Comparison of ENCODE assay signal across 38 cellular contexts in genomic region chr4:46765465-46765864, GRCh38.
"Had no signal": no experiment of that assay in that cellular context is flagged by ENCODE, and none has a peak within 500 bp of the region (broad histone marks: within the 10 kb centered on the region; RNA-seq: fewer than 3 reads in every experiment).

No MANE protein-coding gene starts in this region.

- H3K9me3 ChIP-seq: ascending aorta, esophagus muscularis mucosa, gastrocnemius medialis had no signal

- DNase-seq: activated CD4-positive, alpha-beta memory T cell treated with anti-CD3 and anti-CD28 coated beads for 36 hours; activated CD4-positive, alpha-beta T cell treated with anti-CD3 and anti-CD28 coated beads for 36 hours; activated CD4-positive, alpha-beta T cell treated with anti-CD3 and anti-CD28 coated beads, Interleukin-2, amount 10 ng/mL, durations not matched to agents 24 days and 14 days; activated CD4-positive, CD25-positive, alpha-beta regulatory T cell; activated CD4-positive, CD25-positive, alpha-beta regulatory T cell treated with anti-CD3 and anti-CD28 coated beads, Interleukin-2, amount 50 U/mL, for 72 hours; activated CD8-positive, alpha-beta memory T cell treated with anti-CD3 and anti-CD28 coated beads, Interleukin-2, amount 10 ng/mL, durations not matched to agents 7 days and 5 days; activated CD8-positive, alpha-beta memory T cell treated with anti-CD3 and anti-CD28 coated beads, Interleukin-2, amount 50 U/mL, for 4 hours; activated CD8-positive, alpha-beta T cell treated with anti-CD3 and anti-CD28 coated beads, Interleukin-2, amount 10 ng/mL, durations not matched to agents 7 days and 5 days; activated effector memory CD4-positive, alpha-beta T cell treated with anti-CD3 and anti-CD28 coated beads, Interleukin-2, amount 50 U/mL, for 16 hours; activated naive CD4-positive, alpha-beta T cell treated with anti-CD3 and anti-CD28 coated beads for 36 hours; activated naive CD8-positive, alpha-beta T cell treated with anti-CD3 and anti-CD28 coated beads for 36 hours; activated naive CD8-positive, alpha-beta T cell treated with anti-CD3 and anti-CD28 coated beads, Interleukin-2, amount 50 U/mL, for 24 hours; activated T-cell treated with anti-CD3 and anti-CD28 coated beads, Interleukin-2, amount 50 U/mL, for 1 hour; activated T-cell treated with anti-CD3 and anti-CD28 coated beads, Interleukin-2, amount 50 U/mL, for 48 hours; adrenal gland; central memory CD4-positive, alpha-beta T cell; cortex of kidney; dermis blood vessel endothelial cell; effector CD4-positive, alpha-beta T cell; effector memory CD8-positive, alpha-beta T cell; erythroblast; foreskin keratinocyte; gastrocnemius medialis; glutamatergic neuron; SW 1271; T-cell; T-helper 17 cell; T1000 had no signal

- H3K36me3 ChIP-seq: adrenal gland, ascending aorta, breast epithelium, cardiac muscle cell, esophagus muscularis mucosa, gastrocnemius medialis had no signal

- H3K27ac ChIP-seq: adrenal gland, ascending aorta, breast epithelium, cardiac muscle cell, esophagus muscularis mucosa, foreskin keratinocyte, gastrocnemius medialis had no signal

- H3K4me3 ChIP-seq: adrenal gland, ascending aorta, breast epithelium, cardiac muscle cell, esophagus muscularis mucosa, gastrocnemius medialis had no signal

- H3K4me3 Mint-ChIP-seq: activated CD4-positive, alpha-beta memory T cell treated with anti-CD3 and anti-CD28 coated beads for 36 hours; activated CD4-positive, alpha-beta T cell treated with anti-CD3 and anti-CD28 coated beads for 36 hours; activated CD4-positive, alpha-beta T cell treated with anti-CD3 and anti-CD28 coated beads, Interleukin-2, amount 10 ng/mL, durations not matched to agents 24 days and 14 days; activated CD8-positive, alpha-beta memory T cell treated with anti-CD3 and anti-CD28 coated beads, Interleukin-2, amount 10 ng/mL, durations not matched to agents 7 days and 5 days; activated CD8-positive, alpha-beta T cell treated with anti-CD3 and anti-CD28 coated beads, Interleukin-2, amount 10 ng/mL, durations not matched to agents 7 days and 5 days; activated naive CD4-positive, alpha-beta T cell treated with anti-CD3 and anti-CD28 coated beads for 36 hours; activated naive CD4-positive, alpha-beta T cell treated with anti-CD3 and anti-CD28 coated beads, Interleukin-2, amount 50 U/mL, for 24 hours; activated naive CD8-positive, alpha-beta T cell treated with anti-CD3 and anti-CD28 coated beads for 36 hours; activated naive CD8-positive, alpha-beta T cell treated with anti-CD3 and anti-CD28 coated beads, Interleukin-2, amount 50 U/mL, for 24 hours; activated T-helper 1 cell treated with anti-CD3 and anti-CD28 coated beads, Interleukin-12 subunit alpha, Interleukin-12 subunit beta, Interleukin-2, Interleukin-4 antibody, amounts not matched to agents 30 ng/mL and 10 ng/mL and 1 ng/mL, durations not matched to agents 14 hours and 24 hours and 36 hours; brain; effector memory CD8-positive, alpha-beta T cell; T-cell; T-helper 17 cell; T-helper 2 cell treated with Interferon-gamma antibody and Interleukin-4, amounts not matched to agents 5 μg/mL and 100 μg/mL, for 36 hours had no signal

- ATAC-seq: activated CD4-positive, alpha-beta T cell treated with anti-CD3 and anti-CD28 coated beads for 36 hours; activated CD8-positive, alpha-beta memory T cell treated with anti-CD3 and anti-CD28 coated beads, Interleukin-2, amount 10 ng/mL, durations not matched to agents 7 days and 5 days; activated CD8-positive, alpha-beta T cell treated with anti-CD3 and anti-CD28 coated beads, Interleukin-2, amount 10 ng/mL, durations not matched to agents 7 days and 5 days; activated naive CD8-positive, alpha-beta T cell treated with anti-CD3 and anti-CD28 coated beads, Interleukin-2, amount 50 U/mL, for 24 hours; effector memory CD8-positive, alpha-beta T cell; foreskin keratinocyte; gastrocnemius medialis; T-cell; T-helper 17 cell had no signal

- H3K4me1 ChIP-seq: adrenal gland, ascending aorta, breast epithelium, esophagus muscularis mucosa, foreskin keratinocyte, gastrocnemius medialis had no signal

- H3K27me3 ChIP-seq: adrenal gland, ascending aorta, breast epithelium, cardiac muscle cell, esophagus muscularis mucosa, foreskin keratinocyte, gastrocnemius medialis had no signal

- H3K9me3 Mint-ChIP-seq: activated CD4-positive, alpha-beta T cell treated with anti-CD3 and anti-CD28 coated beads, Interleukin-2, amount 10 ng/mL, durations not matched to agents 24 days and 14 days; activated naive CD4-positive, alpha-beta T cell treated with anti-CD3 and anti-CD28 coated beads for 36 hours; activated naive CD8-positive, alpha-beta T cell treated with anti-CD3 and anti-CD28 coated beads for 36 hours; activated naive CD8-positive, alpha-beta T cell treated with anti-CD3 and anti-CD28 coated beads, Interleukin-2, amount 50 U/mL, for 24 hours had no signal

- H3K27ac Mint-ChIP-seq: activated CD4-positive, alpha-beta memory T cell treated with anti-CD3 and anti-CD28 coated beads for 36 hours; activated CD4-positive, alpha-beta T cell treated with anti-CD3 and anti-CD28 coated beads for 36 hours; activated CD4-positive, alpha-beta T cell treated with anti-CD3 and anti-CD28 coated beads, Interleukin-2, amount 10 ng/mL, durations not matched to agents 24 days and 14 days; activated CD8-positive, alpha-beta memory T cell treated with anti-CD3 and anti-CD28 coated beads, Interleukin-2, amount 10 ng/mL, durations not matched to agents 7 days and 5 days; activated CD8-positive, alpha-beta T cell treated with anti-CD3 and anti-CD28 coated beads, Interleukin-2, amount 10 ng/mL, durations not matched to agents 7 days and 5 days; activated naive CD4-positive, alpha-beta T cell treated with anti-CD3 and anti-CD28 coated beads for 36 hours; activated naive CD4-positive, alpha-beta T cell treated with anti-CD3 and anti-CD28 coated beads, Interleukin-2, amount 50 U/mL, for 24 hours; activated naive CD8-positive, alpha-beta T cell treated with anti-CD3 and anti-CD28 coated beads for 36 hours; activated naive CD8-positive, alpha-beta T cell treated with anti-CD3 and anti-CD28 coated beads, Interleukin-2, amount 50 U/mL, for 24 hours; activated T-helper 1 cell treated with anti-CD3 and anti-CD28 coated beads, Interleukin-12 subunit alpha, Interleukin-12 subunit beta, Interleukin-2, Interleukin-4 antibody, amounts not matched to agents 30 ng/mL and 10 ng/mL and 1 ng/mL, durations not matched to agents 14 hours and 24 hours and 36 hours; activated T-helper 2 cell treated with anti-CD3 and anti-CD28 coated beads, Interferon-gamma antibody, Interleukin-2, Interleukin-4, amounts not matched to agents 10 μg/mL and 5 μg/mL and 100 μg/mL, durations not matched to agents 14 hours and 24 hours and 36 hours; brain; effector memory CD8-positive, alpha-beta T cell; T-cell; T-helper 17 cell; T-helper 2 cell treated with Interferon-gamma antibody and Interleukin-4, amounts not matched to agents 5 μg/mL and 100 μg/mL, for 36 hours had no signal

- FAIRE-seq: colon had no signal

- H3K4me1 Mint-ChIP-seq: activated CD4-positive, alpha-beta T cell treated with anti-CD3 and anti-CD28 coated beads for 36 hours; activated CD4-positive, alpha-beta T cell treated with anti-CD3 and anti-CD28 coated beads, Interleukin-2, amount 10 ng/mL, durations not matched to agents 24 days and 14 days; activated CD8-positive, alpha-beta memory T cell treated with anti-CD3 and anti-CD28 coated beads, Interleukin-2, amount 10 ng/mL, durations not matched to agents 7 days and 5 days; activated naive CD4-positive, alpha-beta T cell treated with anti-CD3 and anti-CD28 coated beads, Interleukin-2, amount 50 U/mL, for 24 hours; activated naive CD8-positive, alpha-beta T cell treated with anti-CD3 and anti-CD28 coated beads for 36 hours; activated naive CD8-positive, alpha-beta T cell treated with anti-CD3 and anti-CD28 coated beads, Interleukin-2, amount 50 U/mL, for 24 hours; brain; T-cell; T-helper 17 cell had no signal

- H3K36me3 Mint-ChIP-seq: activated CD4-positive, alpha-beta memory T cell treated with anti-CD3 and anti-CD28 coated beads for 36 hours; activated CD8-positive, alpha-beta memory T cell treated with anti-CD3 and anti-CD28 coated beads, Interleukin-2, amount 10 ng/mL, durations not matched to agents 7 days and 5 days; activated naive CD4-positive, alpha-beta T cell treated with anti-CD3 and anti-CD28 coated beads, Interleukin-2, amount 50 U/mL, for 24 hours; activated naive CD8-positive, alpha-beta T cell treated with anti-CD3 and anti-CD28 coated beads for 36 hours; brain; T-cell had no signal
